ENCODE assay signal across 9 cellular contexts in the genomic region with DNA sequence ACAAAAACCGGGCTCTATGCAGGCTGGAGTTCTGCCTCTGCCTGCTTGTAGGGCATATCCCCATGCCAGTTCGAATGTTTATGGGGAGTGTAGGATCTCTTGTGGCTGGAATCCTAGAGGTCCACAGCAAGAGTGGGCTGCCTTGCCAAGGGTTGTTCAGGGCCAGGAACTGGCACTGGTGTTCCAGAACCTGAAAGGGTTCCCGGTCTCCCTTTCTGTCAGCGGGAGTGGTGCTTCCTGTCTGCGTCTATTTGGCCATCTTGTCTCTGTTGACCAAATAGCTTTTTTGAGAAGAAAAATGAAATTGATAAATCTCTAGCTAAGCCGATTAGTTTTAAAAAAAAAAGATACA. TPM values are rescaled to one million over a fixed set of nuclear protein-coding genes. Genes with fewer than 3 reads are reported as not detected.
DNase-seq lines count a peak whose midpoint lies in the region; ATAC-seq and TF ChIP-seq lines count a peak whose summit lies in the region.
"Had no signal": no experiment of that assay in that cellular context is flagged by ENCODE, and none has a peak within 500 bp of the region (broad histone marks: within the 10 kb centered on the region; RNA-seq: fewer than 3 reads in every experiment).

No MANE protein-coding gene starts in this region.

- CTCF ChIA-PET in activated CD8-positive, alpha-beta T cell treated with anti-CD3 and anti-CD28 coated beads, Interleukin-2, amount 10 ng/mL, durations not matched to agents 7 days and 5 days (lab: Charles Lee): interaction anchor here (0.6 to 3.1 kb wide), 7 partner anchors 11 to 596 kb away, joined by 3 to 34 read pairs (median 3); no protein-coding TSS in a partner anchor

- H3K27ac Mint-ChIP-seq in activated CD8-positive, alpha-beta T cell treated with anti-CD3 and anti-CD28 coated beads, Interleukin-2, amount 10 ng/mL, durations not matched to agents 7 days and 5 days: no peak overlapping the region

- H3K9me3 Mint-ChIP-seq in activated CD8-positive, alpha-beta T cell treated with anti-CD3 and anti-CD28 coated beads, Interleukin-2, amount 10 ng/mL, durations not matched to agents 7 days and 5 days (ENCODE audit: insufficient read depth): no peaks in the 10 kb centered on the region

- peak overlapping the region; percentile 88 for H3K4me3 Mint-ChIP-seq in activated CD8-positive, alpha-beta T cell treated with anti-CD3 and anti-CD28 coated beads, Interleukin-2, amount 10 ng/mL, durations not matched to agents 7 days and 5 days

- TF ChIP-seq CTCF in GM12875 (IDR thresholded peaks at IDR 0.05; ENCODE audit: borderline replicate concordance, insufficient read depth, low read depth, low read length) (no peak), right atrium auricular region (IDR thresholded peaks at IDR 0.05) (no peak), sigmoid colon (IDR thresholded peaks at IDR 0.05) (no peak)

- WGBS in sigmoid colon, 2 donors: 57 to 71% methylated on average over 6 of the region's 6 CpGs

- H3K36me3 ChIP-seq in right atrium auricular region (no peaks in the 10 kb centered on the region), sigmoid colon (no peaks in the 10 kb centered on the region), HAP-1 (replicated peaks) (no peaks in the 10 kb centered on the region)

- no peak for TF ChIP-seq POLR2A in sigmoid colon (IDR thresholded peaks at IDR 0.05)

- peak overlapping the region; percentile 87 to 90 for H3K27ac ChIP-seq in right atrium auricular region
- H3K27ac ChIP-seq in sigmoid colon: peak overlapping the region; percentile 77 to 88 (median 82)

- no peak for ATAC-seq in activated CD8-positive, alpha-beta T cell treated with anti-CD3 and anti-CD28 coated beads, Interleukin-2, amount 10 ng/mL, durations not matched to agents 7 days and 5 days
- ATAC-seq in HG03097 (IDR thresholded peaks at IDR 0.05; ENCODE audit: low FRiP score, unreplicated experiment): no peak
- ATAC-seq in HG03175 (IDR thresholded peaks at IDR 0.05; ENCODE audit: unreplicated experiment): no peak
- ATAC-seq in HG02970 (IDR thresholded peaks at IDR 0.05; ENCODE audit: low FRiP score, unreplicated experiment): no peak

- no peaks in the 10 kb centered on the region for H3K36me3 Mint-ChIP-seq in activated CD8-positive, alpha-beta T cell treated with anti-CD3 and anti-CD28 coated beads, Interleukin-2, amount 10 ng/mL, durations not matched to agents 7 days and 5 days (ENCODE audit: low read depth)

- H3K4me1 ChIP-seq in right atrium auricular region: peaks cover 0 to 8% of the 10 kb centered on the region in 2 donors
- peaks cover 0 to 14% (median 10%) of the 10 kb centered on the region in 4 donors for H3K4me1 ChIP-seq in sigmoid colon
- H3K4me1 ChIP-seq in HAP-1: no peaks in the 10 kb centered on the region

- no peaks in the 10 kb centered on the region for H3K9me3 ChIP-seq in right atrium auricular region
- no peaks in the 10 kb centered on the region for H3K9me3 ChIP-seq in sigmoid colon
- H3K9me3 ChIP-seq in HAP-1: no peaks in the 10 kb centered on the region

- no peak for TF ChIP-seq EP300 in sigmoid colon (IDR thresholded peaks at IDR 0.05)

- H3K4me3 ChIP-seq in GM12875 (ENCODE audit: low read depth, low read length): peak overlapping the region; percentile 60
- peak overlapping the region; percentile 57 to 64 for H3K4me3 ChIP-seq in right atrium auricular region
- peak overlapping the region in 3 of 4 donors; percentile 49 to 60 (median 52) for H3K4me3 ChIP-seq in sigmoid colon
- H3K4me3 ChIP-seq in HAP-1: no peak overlapping the region

- intact Hi-C loops in sigmoid colon (cut with DNase I): no loop called here

- peaks cover 14% of the 10 kb centered on the region for H3K27me3 Mint-ChIP-seq in activated CD8-positive, alpha-beta T cell treated with anti-CD3 and anti-CD28 coated beads, Interleukin-2, amount 10 ng/mL, durations not matched to agents 7 days and 5 days (ENCODE audit: low read depth)

- H3K27me3 ChIP-seq in right atrium auricular region (no peaks in the 10 kb centered on the region), sigmoid colon (no peaks in the 10 kb centered on the region), HAP-1 (ENCODE audit: low read depth) (no peaks in the 10 kb centered on the region)

- in situ Hi-C loops in HAP-1 (cut with MboI; ENCODE audit: low sequenced_read_pairs): no loop called here

- no peak for DNase-seq in activated CD8-positive, alpha-beta T cell treated with anti-CD3 and anti-CD28 coated beads, Interleukin-2, amount 10 ng/mL, durations not matched to agents 7 days and 5 days
- no peak for DNase-seq in right atrium auricular region (ENCODE audit: low spot score)
- no peak for DNase-seq in sigmoid colon
- DNase-seq in HAP-1 (ENCODE audit: low spot score in 2 of 2): no peak

- H3K4me1 Mint-ChIP-seq in activated CD8-positive, alpha-beta T cell treated with anti-CD3 and anti-CD28 coated beads, Interleukin-2, amount 10 ng/mL, durations not matched to agents 7 days and 5 days (ENCODE audit: low read depth): peaks cover 12% of the 10 kb centered on the region

- POLR2A ChIA-PET in activated CD8-positive, alpha-beta T cell treated with anti-CD3 and anti-CD28 coated beads, Interleukin-2, amount 10 ng/mL, durations not matched to agents 7 days and 5 days (lab: Charles Lee): no interaction called here

RNA-seq across cellular contexts. Expression of gene OLR1, which starts 17.8 kb away (rescaled TPM):
- not detected for total RNA-seq in activated CD8-positive, alpha-beta T cell treated with anti-CD3 and anti-CD28 coated beads, Interleukin-2, amount 10 ng/mL, durations not matched to agents 7 days and 5 days
- 1 to 10 TPM; 1.6 to 2.5 TPM for total RNA-seq in right atrium auricular region
- total RNA-seq in sigmoid colon: 1 to 10 TPM in 1 of 4 donors, under 1 TPM in 1, not detected in 2; 0.36 to 3.3 TPM
- polyA plus RNA-seq in sigmoid colon: 1 to 10 TPM in 1 of 3 donors, under 1 TPM in 1, not detected in 1; 0.10 to 1.2 TPM
- total RNA-seq: lung microvascular endothelial cell had no signal

RNA-seq across cellular contexts. Expression of gene CLEC7A, which starts 24.1 kb away (rescaled TPM):
- total RNA-seq in activated CD8-positive, alpha-beta T cell treated with anti-CD3 and anti-CD28 coated beads, Interleukin-2, amount 10 ng/mL, durations not matched to agents 7 days and 5 days: not detected
- total RNA-seq in right atrium auricular region: 1 to 10 TPM; 4.2 to 7.9 TPM
- total RNA-seq in sigmoid colon: 10 to 100 TPM in 1 of 4 donors, 1 to 10 TPM in 3; 6.1 to 11.1 (median 8.8) TPM
- polyA plus RNA-seq in sigmoid colon: 10 to 100 TPM in 1 of 3 donors, 1 to 10 TPM in 2; 1.8 to 10.2 (median 9.8) TPM

RNA-seq across cellular contexts. Expression of gene TMEM52B, which starts 24.7 kb away (rescaled TPM):
- not detected for total RNA-seq in activated CD8-positive, alpha-beta T cell treated with anti-CD3 and anti-CD28 coated beads, Interleukin-2, amount 10 ng/mL, durations not matched to agents 7 days and 5 days
- total RNA-seq in right atrium auricular region (under 1 TPM in 1 of 2 donors, not detected in 1; 0.51 TPM), sigmoid colon (not detected)
- 1 to 10 TPM in 1 of 3 donors, under 1 TPM in 1, not detected in 1; 0.12 to 1.2 TPM for polyA plus RNA-seq in sigmoid colon
- total RNA-seq: lung microvascular endothelial cell had no signal

RNA-seq across cellular contexts. Expression of gene CLEC1A, which starts 55.3 kb away (rescaled TPM):
- total RNA-seq in activated CD8-positive, alpha-beta T cell treated with anti-CD3 and anti-CD28 coated beads, Interleukin-2, amount 10 ng/mL, durations not matched to agents 7 days and 5 days: not detected
- total RNA-seq in right atrium auricular region (1 to 10 TPM in 1 of 2 donors, under 1 TPM in 1; 0.93 to 2.8 TPM), sigmoid colon (1 to 10 TPM; 1.1 to 4.8 (median 2.3) TPM)
- polyA plus RNA-seq in sigmoid colon: 1 to 10 TPM in 1 of 3 donors, not detected in 2; 2.0 TPM

RNA-seq across cellular contexts. Expression of gene GABARAPL1, which starts 58.6 kb away (rescaled TPM):
- 10 to 100 TPM; 15.1 to 17.0 TPM for total RNA-seq in activated CD8-positive, alpha-beta T cell treated with anti-CD3 and anti-CD28 coated beads, Interleukin-2, amount 10 ng/mL, durations not matched to agents 7 days and 5 days
- 100 to 1,000 TPM; 180 to 335 TPM for total RNA-seq in right atrium auricular region
- total RNA-seq in sigmoid colon: 100 to 1,000 TPM in 2 of 4 donors, 10 to 100 TPM in 2; 78.5 to 122 (median 102) TPM
- 10 to 100 TPM; 38.3 to 75.1 (median 54.6) TPM for polyA plus RNA-seq in sigmoid colon

Comparison
In these comparisons a context has a peak if more than half of its experiments do, and no peak if none do; other contexts are left out.
1. RNA of gene CLEC7A, which starts 24.1 kb away (total RNA-seq): 6.1 to 11.1 TPM in sigmoid colon and 4.2 to 7.9 TPM in right atrium auricular region; not detected in activated CD8-positive, alpha-beta T cell treated with anti-CD3 and anti-CD28 coated beads, Interleukin-2, amount 10 ng/mL, durations not matched to agents 7 days and 5 days; every median in the first group is over 4 times any median in the second.